37 cellular contexts compared by ENCODE assay signal in the genomic region with DNA sequence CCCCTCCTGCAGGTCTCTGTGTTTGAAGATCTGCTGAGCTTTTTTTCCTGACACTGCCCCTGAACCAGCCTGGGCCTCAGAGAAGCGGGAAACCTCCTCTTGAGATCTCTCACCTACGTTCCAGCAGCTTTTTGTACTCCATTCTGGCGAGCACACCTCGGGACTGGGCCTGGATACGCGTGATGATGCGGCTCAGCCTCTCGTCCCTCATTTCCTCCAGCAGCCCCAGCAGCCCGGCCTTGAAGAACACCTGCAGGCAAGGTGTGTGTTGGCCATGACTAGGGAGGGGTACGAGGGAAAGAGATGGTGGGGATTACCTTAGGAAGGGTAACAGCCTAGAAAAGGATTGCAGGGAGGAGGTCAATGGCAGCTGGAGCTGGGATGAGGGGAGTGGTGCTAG. TPM values are rescaled to one million over a fixed set of nuclear protein-coding genes. Genes with fewer than 3 reads are reported as not detected.
"Had no signal": no experiment of that assay in that cellular context is flagged by ENCODE, and none has a peak within 500 bp of the region (broad histone marks: within the 10 kb centered on the region; RNA-seq: fewer than 3 reads in every experiment).

No MANE protein-coding gene starts in this region.

- H3K27ac Mint-ChIP-seq: immature natural killer cell; natural killer cell; nephron progenitor cell; neural progenitor cell; stimulated activated memory B cell treated with anti-CD40 and anti-IgM and Interleukin-4, amounts not matched to agents 10 μg/mL and 1 μg/mL and 100 μg/mL, for 72 hours had no signal

- H3K4me3 ChIP-seq: lower lobe of right lung, neural progenitor cell, right atrium auricular region, sigmoid colon, spleen, stomach, testis, thyroid gland, transverse colon, upper lobe of left lung, vagina had no signal

- H3K9me3 Mint-ChIP-seq: immature natural killer cell; natural killer cell; nephron progenitor cell; stimulated activated memory B cell treated with anti-CD40 and anti-IgM and Interleukin-4, amounts not matched to agents 10 μg/mL and 1 μg/mL and 100 μg/mL, for 72 hours had no signal

- H3K27me3 ChIP-seq: heart left ventricle, neural progenitor cell, right atrium auricular region, sigmoid colon, testis, thyroid gland, transverse colon, upper lobe of left lung, vagina had no signal

- H3K4me2 ChIP-seq: neural progenitor cell had no signal

- H3K9me3 ChIP-seq: heart left ventricle, lower lobe of right lung, neutrophil, right atrium auricular region, sigmoid colon, spleen, stomach, testis, thyroid gland, transverse colon, upper lobe of left lung, vagina had no signal

- ATAC-seq: lower lobe of right lung; natural killer cell; stimulated activated memory B cell treated with anti-CD40 and anti-IgM and Interleukin-4, amounts not matched to agents 10 μg/mL and 1 μg/mL and 100 μg/mL, for 72 hours; stimulated activated naive CD8-positive, alpha-beta T cell treated with anti-CD3 and anti-CD28 coated beads, Interleukin-15, Interleukin-2, amounts not matched to agents 100 U/mL and 50 U/mL, for 24 hours had no signal

- H2AFZ ChIP-seq: neural progenitor cell, parathyroid adenoma had no signal

- H3K36me3 ChIP-seq: lower lobe of right lung, neural progenitor cell, neutrophil, sigmoid colon, spleen, stomach, thyroid gland, transverse colon, upper lobe of left lung, vagina had no signal

- H3K9ac ChIP-seq: neural progenitor cell, parathyroid adenoma had no signal

- H3K36me3 Mint-ChIP-seq: immature natural killer cell; natural killer cell; stimulated activated memory B cell treated with anti-CD40 and anti-IgM and Interleukin-4, amounts not matched to agents 10 μg/mL and 1 μg/mL and 100 μg/mL, for 72 hours had no signal

- H3K79me2 ChIP-seq: parathyroid adenoma had no signal

- FAIRE-seq: islet of Langerhans, small intestine had no signal

- H3K4me1 ChIP-seq: lower lobe of right lung, parathyroid adenoma, right atrium auricular region, sigmoid colon, spleen, stomach, testis, thyroid gland, transverse colon, upper lobe of left lung, vagina had no signal

- DNase-seq: hypothalamus; immature natural killer cell; lower lobe of right lung; mammary epithelial cell; mesenchymal stem cell; natural killer cell; nephron progenitor cell; occipital lobe; sigmoid colon; small intestine; stimulated activated CD4-positive, alpha-beta T cell treated with anti-CD3 and anti-CD28 coated beads, Interleukin-1b, Interleukin-23, amount 100 ng/mL, for 48 hours; stimulated activated CD4-positive, alpha-beta T cell treated with anti-CD3 and anti-CD28 coated beads, Interleukin-2, amount 100 ng/mL, for 48 hours; stimulated activated CD4-positive, alpha-beta T cell treated with anti-CD3 and anti-CD28 coated beads, Interleukin-4, amount 100 ng/mL, for 4 hours; stimulated activated CD8-positive, alpha-beta memory T cell treated with anti-CD3 and anti-CD28 coated beads, Interleukin-4, amount 100 ng/mL, for 48 hours; stimulated activated naive CD8-positive, alpha-beta T cell treated with anti-CD3 and anti-CD28 coated beads, Interleukin-15, Interleukin-2, amounts not matched to agents 100 U/mL and 50 U/mL, for 24 hours; stomach; testis; thyroid gland; transverse colon; upper lobe of left lung had no signal

- H3K4me3 Mint-ChIP-seq: immature natural killer cell; natural killer cell; nephron progenitor cell; stimulated activated memory B cell treated with anti-CD40 and anti-IgM and Interleukin-4, amounts not matched to agents 10 μg/mL and 1 μg/mL and 100 μg/mL, for 72 hours had no signal

- H3K4me1 Mint-ChIP-seq: immature natural killer cell; natural killer cell; nephron progenitor cell; stimulated activated memory B cell treated with anti-CD40 and anti-IgM and Interleukin-4, amounts not matched to agents 10 μg/mL and 1 μg/mL and 100 μg/mL, for 72 hours had no signal

- H3K27ac ChIP-seq: lower lobe of right lung, neural progenitor cell, neutrophil, parathyroid adenoma, sigmoid colon, spleen, stomach, testis, thyroid gland, transverse colon, upper lobe of left lung, vagina had no signal

RNA-seq across cellular contexts. Expression of a gene that starts 10.3 kb away (rescaled TPM):
- total RNA-seq: kidney epithelial cell, mammary epithelial cell, natural killer cell, osteocyte, posterior vena cava, pulmonary artery endothelial cell, renal cortical epithelial cell, upper lobe of left lung, vagina had no signal
- polyA plus RNA-seq: immature natural killer cell, mammary epithelial cell, urinary bladder had no signal

RNA-seq across cellular contexts. Expression of a gene that starts 17.1 kb away (rescaled TPM):
- total RNA-seq: kidney epithelial cell, mammary epithelial cell, mucosa of gallbladder, natural killer cell, occipital lobe, osteocyte, pulmonary artery endothelial cell, renal cortical epithelial cell, sigmoid colon, thyroid gland, upper lobe of left lung, vagina had no signal
- polyA plus RNA-seq: immature natural killer cell, mammary epithelial cell, urinary bladder had no signal

RNA-seq across cellular contexts. Expression of a gene that starts 48.3 kb away (rescaled TPM):
- total RNA-seq: kidney epithelial cell, mammary epithelial cell, osteocyte, pulmonary artery endothelial cell, renal cortical epithelial cell, right atrium auricular region, vagina had no signal
- polyA plus RNA-seq: mammary epithelial cell had no signal

RNA-seq across cellular contexts. Expression of a gene that starts 52.6 kb away (rescaled TPM):
- total RNA-seq: kidney epithelial cell, liver, lower lobe of right lung, mammary epithelial cell, mucosa of gallbladder, natural killer cell, occipital lobe, osteocyte, posterior vena cava, pulmonary artery endothelial cell, renal cortical epithelial cell, right atrium auricular region, sigmoid colon, spleen, stomach, thyroid gland, transverse colon, upper lobe of left lung, urinary bladder, vagina had no signal
- polyA plus RNA-seq: heart left ventricle, immature natural killer cell, liver, mammary epithelial cell, sigmoid colon, small intestine, spleen, stomach, urinary bladder had no signal
